Comparison of ENCODE assay signal across 27 cellular contexts in the genomic region with DNA sequence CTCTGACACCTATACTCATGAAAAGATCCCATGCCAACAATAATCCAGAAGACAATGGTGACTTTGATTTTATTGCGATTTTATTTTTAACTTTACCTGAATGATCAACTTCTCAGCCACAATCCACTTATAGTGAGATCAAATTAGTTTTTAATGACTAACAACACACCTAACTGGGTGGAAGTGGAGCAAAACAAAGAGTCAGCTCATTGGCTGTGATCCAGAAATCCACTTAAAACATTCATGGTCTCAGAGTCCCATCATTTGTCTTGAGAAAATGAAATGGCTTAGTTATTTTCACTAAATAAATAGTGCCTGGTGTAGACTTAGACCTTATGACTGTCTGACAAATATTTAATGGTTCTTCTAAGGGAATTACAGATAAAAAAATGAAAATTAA.
"Had no signal": no experiment of that assay in that cellular context is flagged by ENCODE, and none has a peak within 500 bp of the region (broad histone marks: within the 10 kb centered on the region; RNA-seq: fewer than 3 reads in every experiment).

No MANE protein-coding gene starts in this region.

- DNase-seq: activated B cell treated with CpG ODN at 0.5 μM for 24 hours; activated CD4-positive, alpha-beta T cell treated with anti-CD3 and anti-CD28 coated beads for 48 hours; activated CD4-positive, alpha-beta T cell treated with anti-CD3 and anti-CD28 coated beads, Interleukin-2, amount 50 U/mL, for 1 hour; activated CD4-positive, alpha-beta T cell treated with anti-CD3 and anti-CD28 coated beads, Interleukin-2, amount 50 U/mL, for 48 hours; activated CD8-positive, alpha-beta memory T cell treated with anti-CD3 and anti-CD28 coated beads for 24 hours; activated CD8-positive, alpha-beta T cell treated with anti-CD3 and anti-CD28 coated beads for 36 hours; activated effector memory CD4-positive, alpha-beta T cell treated with Interleukin-2 at 50 U/mL for 16 hours; activated gamma-delta T cell treated with Interleukin-2 at 50 U/mL for 16 hours; activated naive CD4-positive, alpha-beta T cell treated with anti-CD3 and anti-CD28 coated beads, Interleukin-2, amount 50 U/mL, for 16 hours; activated naive CD4-positive, alpha-beta T cell treated with Interleukin-2 at 50 U/mL for 16 hours; activated T-cell treated with anti-CD3 and anti-CD28 coated beads, Interleukin-2, amount 50 U/mL, for 4 hours; amniotic stem cell; anterior cingulate cortex; brain microvascular endothelial cell; caudate nucleus; cerebellar nuclear complex; colonic mucosa; effector CD8-positive, alpha-beta T cell; foreskin fibroblast; head of caudate nucleus; hippocampal formation; T-helper 9 cell; WERI-Rb-1 had no signal

- H3K27me3 ChIP-seq: brain microvascular endothelial cell, colonic mucosa had no signal

- FAIRE-seq: astrocyte, endometrium, endothelial cell of umbilical vein, frontal cortex had no signal

- H3K4me1 ChIP-seq: colonic mucosa had no signal

- H3K36me3 ChIP-seq: brain microvascular endothelial cell, colonic mucosa, WERI-Rb-1 had no signal

- H3K4me3 ChIP-seq: colonic mucosa had no signal

- H3K9me3 ChIP-seq: colonic mucosa had no signal

- H3K27ac ChIP-seq: brain microvascular endothelial cell, colonic mucosa, WERI-Rb-1 had no signal
